Comparison of ENCODE assay signal across 17 cellular contexts in the genomic region with DNA sequence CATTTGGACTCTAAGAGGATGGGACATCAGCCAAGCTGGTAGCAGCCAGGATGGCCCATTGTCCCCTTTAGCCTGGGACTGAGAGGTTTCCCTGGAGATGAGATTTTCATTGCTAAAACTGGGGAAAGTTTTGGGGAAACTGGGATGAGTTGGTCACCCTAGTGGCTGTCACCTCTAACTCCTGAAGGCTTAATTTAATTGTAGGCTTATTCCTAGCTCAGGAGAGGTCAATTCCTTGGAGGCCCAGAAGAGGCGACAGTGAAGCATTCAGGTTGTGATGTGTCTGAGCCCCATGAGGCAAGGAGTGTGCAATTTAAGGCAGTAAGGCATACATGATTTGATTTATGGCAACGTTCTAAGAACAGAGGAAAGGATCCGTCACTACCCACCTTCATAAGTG.
"Had no signal": no experiment of that assay in that cellular context is flagged by ENCODE, and none has a peak within 500 bp of the region (broad histone marks: within the 10 kb centered on the region; RNA-seq: fewer than 3 reads in every experiment).

No MANE protein-coding gene starts in this region.

- H3K9me3 ChIP-seq: esophagus squamous epithelium, pancreas, testis, tibial nerve, upper lobe of right lung had no signal

- H3K27me3 ChIP-seq: pancreas, testis, tibial nerve, upper lobe of right lung had no signal

- DNase-seq: effector memory CD4-positive, alpha-beta T cell; esophagus squamous epithelium; foreskin fibroblast; islet precursor cell; mammary epithelial cell; naive thymus-derived CD4-positive, alpha-beta T cell; nucleus accumbens; pancreas; right cardiac atrium; stimulated activated CD4-positive, alpha-beta T cell treated with anti-CD3 and anti-CD28 coated beads, Interleukin-2, amount 100 ng/mL, for 48 hours; stimulated activated naive CD8-positive, alpha-beta T cell treated with anti-CD3 and anti-CD28 coated beads, Interleukin-15, Interleukin-2, amounts not matched to agents 100 U/mL and 50 U/mL, for 24 hours; testis; upper lobe of right lung had no signal

- ATAC-seq: left lobe of liver; naive thymus-derived CD4-positive, alpha-beta T cell; pancreas; right cardiac atrium; upper lobe of right lung had no signal

- H3K36me3 ChIP-seq: esophagus squamous epithelium, pancreas, tibial nerve, upper lobe of right lung had no signal

- H3K4me3 ChIP-seq: esophagus squamous epithelium, pancreas, smooth muscle cell, testis, tibial nerve, upper lobe of right lung had no signal

- FAIRE-seq: pancreas had no signal

- H3K27ac ChIP-seq: epithelial cell of prostate, esophagus squamous epithelium, pancreas, testis, tibial nerve, upper lobe of right lung had no signal

- H3K4me1 ChIP-seq: esophagus squamous epithelium, pancreas, testis, tibial nerve, upper lobe of right lung had no signal

- H3K4me2 ChIP-seq: smooth muscle cell had no signal
